In genomic region chr7:47153076-47153475, GRCh38 we compare ENCODE assay signal across 8 cellular contexts.
DNase-seq lines count a peak whose midpoint lies in the region; ATAC-seq and TF ChIP-seq lines count a peak whose summit lies in the region.

No MANE protein-coding gene starts in this region.

- no peak overlapping the region for H2BK15ac ChIP-seq in H9 (ENCODE audit: low read depth, low read length)

- no peak overlapping the region for H3K18ac ChIP-seq in H9 (ENCODE audit: insufficient read length, low read depth, low read length)

- H3K9me3 Mint-ChIP-seq in endodermal cell, result no peaks in the 10 kb centered on the region
- no peaks in the 10 kb centered on the region for H3K9me3 Mint-ChIP-seq in H9

- no peak overlapping the region for H3K14ac ChIP-seq in H9 (ENCODE audit: insufficient read depth, low read length)

- no peaks in the 10 kb centered on the region for H3K36me3 ChIP-seq in liver (ENCODE audit: control insufficient read depth in 4 of 4, insufficient read depth in 3 of 4, low read depth in 1 of 4, low read length in 3 of 4)
- H3K36me3 ChIP-seq in endodermal cell (ENCODE audit: control insufficient read depth, insufficient read depth, low read length), result no peaks in the 10 kb centered on the region

- H3K36me3 Mint-ChIP-seq in endodermal cell (ENCODE audit: low read depth) (no peaks in the 10 kb centered on the region), H9 (ENCODE audit: insufficient read depth in 1 of 3, low read depth in 3 of 3) (no peaks in the 10 kb centered on the region; a peak in 1 of 7 replicates)

- WGBS in liver, result 28% methylated on average over 5 of the region's 5 CpGs
- WGBS in endodermal cell (ENCODE audit: insufficient coverage in 1 of 2, insufficient read length in 1 of 2), 2 experiments, result 92 to 94% methylated on average over 3 to 5 of the region's 5 CpGs
- no CpG with 5 or more reads among the region's 5 CpGs for WGBS in H9 (ENCODE audit: extremely low coverage, insufficient read length, low lambda C conversion rate)

- no peaks in the 10 kb centered on the region for H3K79me2 ChIP-seq in H9 (ENCODE audit: insufficient read depth, low read length)

- H3K27me3 ChIP-seq in liver (ENCODE audit: control insufficient read depth in 4 of 4, insufficient read depth in 4 of 4, low read length in 3 of 4) (no peaks in the 10 kb centered on the region), endodermal cell (ENCODE audit: control insufficient read depth, insufficient read depth, low read length, poor library complexity, severe bottlenecking) (no peaks in the 10 kb centered on the region), H9 (ENCODE audit: insufficient read depth, low read length) (no peaks in the 10 kb centered on the region)

- no peak overlapping the region for H2AK5ac ChIP-seq in H9 (ENCODE audit: insufficient read length, low read length)

- no peak overlapping the region for H2AFZ ChIP-seq in H9 (ENCODE audit: low read length)

- DNase-seq in AG20443 (ENCODE audit: low spot score), result peak; percentile 53
- peak; percentile 45 for DNase-seq in NB4 (ENCODE audit: low read depth)
- peak; percentile 86 for DNase-seq in astrocyte of the spinal cord (ENCODE audit: low read depth, low spot score)
- no peak for DNase-seq in activated T-cell treated with anti-CD3 and anti-CD28 coated beads, Interleukin-2, amount 50 U/mL, for 48 hours
- DNase-seq in endodermal cell, result no peak
- no peak for DNase-seq in H9

- no peaks in the 10 kb centered on the region for H3K23me2 ChIP-seq in H9 (ENCODE audit: insufficient read length, low read depth, low read length, poor library complexity, severe bottlenecking)

- no peak for TF ChIP-seq POLR2A in NB4 (IDR thresholded peaks at IDR 0.05; ENCODE audit: extremely low read depth, insufficient read length)
- no peak for TF ChIP-seq POLR2A in GM18505 (IDR thresholded peaks at IDR 0.05; ENCODE audit: borderline replicate concordance, extremely low read depth, insufficient read depth, insufficient read length)

- no peak for ATAC-seq in GM18505 (IDR thresholded peaks at IDR 0.05; ENCODE audit: unreplicated experiment)

- no peak overlapping the region for H3T11ph ChIP-seq in H9 (ENCODE audit: low read length)

- no peak overlapping the region for H3K4ac ChIP-seq in H9 (ENCODE audit: low read depth, low read length)

- H4K91ac ChIP-seq in H9 (ENCODE audit: insufficient read length, low read depth, low read length), result no peak overlapping the region

- no peak overlapping the region for H2BK120ac ChIP-seq in H9 (ENCODE audit: low read depth, low read length, poor library complexity, severe bottlenecking)

- no peaks in the 10 kb centered on the region for H3K9me3 ChIP-seq in liver (ENCODE audit: control insufficient read depth in 4 of 4, low read length in 3 of 4)
- no peaks in the 10 kb centered on the region for H3K9me3 ChIP-seq in endodermal cell (ENCODE audit: control insufficient read depth, low read length)
- no peaks in the 10 kb centered on the region for H3K9me3 ChIP-seq in H9 (ENCODE audit: control insufficient read depth, low read depth, low read length)

- H3K56ac ChIP-seq in H9 (ENCODE audit: insufficient read length, low read depth, low read length), result no peak overlapping the region

- no peak overlapping the region for H4K5ac ChIP-seq in H9 (ENCODE audit: insufficient read length, low read depth, low read length)

- no peaks in the 10 kb centered on the region for H3K79me1 ChIP-seq in H9 (ENCODE audit: insufficient read depth, low read depth, low read length, poor library complexity, severe bottlenecking)

- no peak overlapping the region for H2BK5ac ChIP-seq in H9 (ENCODE audit: insufficient read length, low read length)

- TF ChIP-seq CTCF in NB4 (IDR thresholded peaks at IDR 0.05; ENCODE audit: low read depth, low read length), result no peak
- no peak for TF ChIP-seq CTCF in astrocyte of the spinal cord (IDR thresholded peaks at IDR 0.05; ENCODE audit: low read depth, low read length)
- no peak for TF ChIP-seq CTCF in liver (IDR thresholded peaks at IDR 0.05; ENCODE audit: low read depth, low read length, missing input control)
- TF ChIP-seq CTCF in endodermal cell (conservative IDR thresholded peaks at IDR 0.05), result no peak
- TF ChIP-seq CTCF in H9 (conservative IDR thresholded peaks at IDR 0.05), result no peak

- H2BK12ac ChIP-seq in H9 (ENCODE audit: insufficient read length, low read depth, low read length), result no peak overlapping the region

- H3K27ac Mint-ChIP-seq in endodermal cell (no peak overlapping the region), H9 (no peak overlapping the region)

- in situ Hi-C loops in astrocyte of the spinal cord (cut with HindIII; ENCODE audit: low sequenced_read_pairs), result no loop called here

- H3K4me2 ChIP-seq in H9 (ENCODE audit: insufficient read depth, insufficient read length, low read length), result no peak overlapping the region

- H3K27ac ChIP-seq in liver (ENCODE audit: low read depth in 1 of 2, low read length in 2 of 2) (peak overlapping the region; percentile 64 to 78), endodermal cell (ENCODE audit: low read depth, low read length) (no peak overlapping the region), H9 (ENCODE audit: insufficient read length, low read depth, low read length) (no peak overlapping the region)

- H3K4me1 Mint-ChIP-seq in endodermal cell (peaks cover 4% of the 10 kb centered on the region), H9 (peaks cover 15 to 18% of the 10 kb centered on the region in 2 experiments)

- H4K20me1 ChIP-seq in H9 (ENCODE audit: control insufficient read depth, insufficient read depth, insufficient read length), result no peaks in the 10 kb centered on the region

- no peak for TF ChIP-seq RAD21 in liver (IDR thresholded peaks at IDR 0.05)

- H3K9ac ChIP-seq in liver (ENCODE audit: low read depth in 1 of 2, low read length in 2 of 2) (no peak overlapping the region), endodermal cell (ENCODE audit: extremely low read depth, low read length, poor library complexity, severe bottlenecking) (no peak overlapping the region), H9 (ENCODE audit: extremely low read depth, insufficient read length, low read length) (no peak overlapping the region)

- no peak overlapping the region for H3K4me3 Mint-ChIP-seq in endodermal cell
- H3K4me3 Mint-ChIP-seq in H9, result no peak overlapping the region

- H3K23ac ChIP-seq in H9 (ENCODE audit: insufficient read length, low read depth, low read length), result no peak overlapping the region

- no peak overlapping the region for H4K8ac ChIP-seq in H9 (replicated peaks; ENCODE audit: insufficient read length, low read depth, low read length)

- H3K4me3 ChIP-seq in NB4 (ENCODE audit: low read depth, low read length) (no peak overlapping the region), astrocyte of the spinal cord (ENCODE audit: low read depth, low read length) (no peak overlapping the region), liver (ENCODE audit: low read depth in 1 of 3, low read length in 3 of 3) (no peak overlapping the region), endodermal cell (ENCODE audit: low read length) (no peak overlapping the region)

- no peak overlapping the region for H2BK20ac ChIP-seq in H9 (ENCODE audit: low read depth, low read length, poor library complexity, severe bottlenecking)

- H3K4me1 ChIP-seq in liver (ENCODE audit: control insufficient read depth in 4 of 4, insufficient read depth in 4 of 4, low read length in 3 of 4) (peaks cover 3 to 42% (median 16%) of the 10 kb centered on the region in 4 donors), endodermal cell (ENCODE audit: control insufficient read depth, insufficient read depth, low read length) (no peaks in the 10 kb centered on the region), H9 (ENCODE audit: insufficient read depth, low read length) (peaks cover 5% of the 10 kb centered on the region)

- H3K27me3 Mint-ChIP-seq in endodermal cell (ENCODE audit: insufficient read depth) (no peaks in the 10 kb centered on the region), H9 (ENCODE audit: low read depth) (no peaks in the 10 kb centered on the region)

TF ChIP-seq in liver, 16 proteins besides CTCF, POLR2A, EP300 and RAD21 (continues in another document):
- no peak for TF ChIP-seq REST (IDR thresholded peaks at IDR 0.05)
- TF ChIP-seq HNF4A (conservative IDR thresholded peaks at IDR 0.05), result peak; percentile 23 to 41
- TF ChIP-seq JUND (IDR thresholded peaks at IDR 0.05), result no peak
- no peak for TF ChIP-seq EGR1 (IDR thresholded peaks at IDR 0.05; ENCODE audit: low read depth in 2 of 2)
- TF ChIP-seq FOXA2 (IDR thresholded peaks at IDR 0.05), result peak; percentile 77
- no peak for TF ChIP-seq MAX (IDR thresholded peaks at IDR 0.05)
- TF ChIP-seq FOXA1 (IDR thresholded peaks at IDR 0.05), result peak; percentile 59
- TF ChIP-seq YY1 (IDR thresholded peaks at IDR 0.05), result peak; percentile 40
- no peak for TF ChIP-seq ATF3 (IDR thresholded peaks at IDR 0.05)

Comparison
In these comparisons a context has a peak if more than half of its experiments do, and no peak if none do; other contexts are left out.
1. DNase-seq: peak in AG20443 (single experiment), NB4 (single experiment) and astrocyte of the spinal cord (single experiment); none in activated T-cell treated with anti-CD3 and anti-CD28 coated beads, Interleukin-2, amount 50 U/mL, for 48 hours (0 of 2), endodermal cell (single experiment) and H9 (single experiment).
2. H3K27ac ChIP-seq: peak in liver (2 of 2); none in endodermal cell (single experiment) and H9 (single experiment).